8 cellular contexts compared by ENCODE assay signal in the genomic region with DNA sequence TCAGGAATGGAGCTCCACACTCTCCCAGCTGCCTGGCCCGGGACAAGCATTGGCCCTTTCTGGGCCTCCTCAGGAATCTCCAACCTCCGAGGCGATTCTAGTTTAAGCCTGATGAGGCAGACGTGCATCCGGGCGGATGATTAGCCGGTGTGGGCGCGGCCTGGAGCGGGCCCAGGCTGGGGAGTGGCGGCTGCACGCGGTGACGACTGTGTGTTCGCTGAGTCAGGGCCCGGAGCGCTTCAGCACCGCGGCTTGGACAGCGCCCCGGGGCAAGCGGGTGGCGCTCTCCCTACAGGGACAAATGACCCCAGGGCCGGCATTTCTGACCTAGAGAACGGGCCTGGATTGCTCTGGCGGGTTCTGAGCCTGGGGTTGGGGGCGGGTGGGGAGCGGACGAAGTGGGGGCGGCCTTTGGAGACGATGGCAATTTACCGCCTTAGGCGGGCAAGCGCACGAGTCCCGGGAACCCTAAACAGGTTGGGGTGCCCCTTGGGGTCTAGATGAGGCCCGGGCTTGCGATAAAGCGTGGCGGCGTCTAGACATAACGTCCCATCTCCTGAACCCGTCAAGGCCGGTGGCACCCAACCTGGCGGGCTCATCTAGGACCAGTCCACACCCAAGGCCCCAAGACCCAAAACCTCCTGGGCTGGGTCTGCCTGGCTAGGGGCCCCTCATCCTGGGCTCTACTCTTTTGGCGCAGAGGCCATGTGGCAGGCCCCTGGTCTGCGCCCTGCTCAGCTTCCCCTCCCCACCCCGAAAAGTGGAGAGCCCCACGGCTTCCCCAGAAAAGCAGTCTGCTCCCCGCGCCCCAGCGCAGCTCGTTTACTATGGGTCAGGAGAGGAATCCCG. TPM values are rescaled to one million over a fixed set of nuclear protein-coding genes. Genes with fewer than 3 reads are reported as not detected.
A peak's percentile ranks its signal among the peaks of the same experiment; 100 is the strongest.
DNase-seq lines count a peak whose midpoint lies in the region; ATAC-seq and TF ChIP-seq lines count a peak whose summit lies in the region.

No MANE protein-coding gene starts in this region.

- no peaks in the 10 kb centered on the region for H3K27me3 ChIP-seq in Caco-2 (replicated peaks; ENCODE audit: control insufficient read depth, insufficient read depth, low read length)
- H3K27me3 ChIP-seq in neuronal stem cell (ENCODE audit: control insufficient read depth in 3 of 3, insufficient read depth in 3 of 3, low read depth in 1 of 3, low read length in 3 of 3): peaks cover 0 to 39% (median 15%) of the 10 kb centered on the region in 3 experiments

- H3K9ac ChIP-seq in neuronal stem cell (ENCODE audit: low read depth, low read length, poor library complexity): no peak overlapping the region

- H3K27me3 Mint-ChIP-seq in Caco-2 (ENCODE audit: insufficient read depth, unreplicated experiment): peaks cover 34% of the 10 kb centered on the region

- no peak for TF ChIP-seq CTCF in Caco-2 (IDR thresholded peaks at IDR 0.05; ENCODE audit: insufficient read depth in 1 of 2, low read depth in 1 of 2, low read length in 1 of 2, severe bottlenecking in 1 of 2, unreplicated experiment in 1 of 2)
- no peak for TF ChIP-seq CTCF in fibroblast of mammary gland (conservative IDR thresholded peaks at IDR 0.05; ENCODE audit: control insufficient read depth, insufficient read depth, low read depth, low read length)

- no peak overlapping the region for H3K18ac ChIP-seq in neuronal stem cell (ENCODE audit: low read length)

- CTCF ChIA-PET in Caco-2 (lab: Charles Lee): interaction anchor here (0.7 to 1.3 kb wide), 2 partner anchors 19 to 24 kb away, joined by 3 to 4 read pairs; no protein-coding TSS in a partner anchor

- H2BK15ac ChIP-seq in neuronal stem cell (ENCODE audit: low read length): no peak overlapping the region

- no peak for TF ChIP-seq EP300 in Ishikawa (IDR thresholded peaks at IDR 0.05; ENCODE audit: borderline replicate concordance)

- H3K4me3 ChIP-seq in Caco-2 (ENCODE audit: low read depth, low read length): no peak overlapping the region
- H3K4me3 ChIP-seq in fibroblast of mammary gland (ENCODE audit: control insufficient read depth, low read depth, low read length): no peak overlapping the region
- H3K4me3 ChIP-seq in neuronal stem cell (ENCODE audit: low read length in 2 of 2): no peak overlapping the region

- BruUV-seq in Caco-2 (replicated peaks; lab: Mats Ljungman, UMichigan): no TSS peak

- no peak overlapping the region for H3K27ac Mint-ChIP-seq in Caco-2 (ENCODE audit: unreplicated experiment)

- no peak overlapping the region for H3K23ac ChIP-seq in neuronal stem cell (ENCODE audit: low read depth, low read length, poor library complexity)

- H2AK5ac ChIP-seq in neuronal stem cell (ENCODE audit: low read depth, low read length): no peak overlapping the region

- no peak overlapping the region for H2BK120ac ChIP-seq in neuronal stem cell (ENCODE audit: low read depth, low read length)

- H3K4me3 Mint-ChIP-seq in Caco-2 (ENCODE audit: unreplicated experiment): no peak overlapping the region

- H2BK5ac ChIP-seq in neuronal stem cell (ENCODE audit: low read length): no peak overlapping the region

- no peak for TF ChIP-seq RAD21 in Ishikawa (IDR thresholded peaks at IDR 0.05; ENCODE audit: low read depth)

- no peak overlapping the region for H3K27ac ChIP-seq in neuronal stem cell (replicated peaks; ENCODE audit: low read length)

- no peak overlapping the region for H4K8ac ChIP-seq in neuronal stem cell (ENCODE audit: low read depth, low read length)

- no peaks in the 10 kb centered on the region for H3K9me3 ChIP-seq in Caco-2
- no peaks in the 10 kb centered on the region for H3K9me3 ChIP-seq in neuronal stem cell (replicated peaks in 1 of 2; ENCODE audit: control insufficient read depth in 2 of 2, insufficient read depth in 1 of 2, low read depth in 1 of 2, low read length in 2 of 2)

- POLR2A ChIA-PET in Caco-2 (lab: Charles Lee): no interaction called here

- no peak overlapping the region for H3K14ac ChIP-seq in neuronal stem cell (ENCODE audit: low read length)

- DNase-seq in Caco-2 (peak; percentile 84 to 91), fibroblast of mammary gland (ENCODE audit: low read depth) (peak; percentile 75), neuronal stem cell (ENCODE audit: low spot score) (peak; percentile 92)
- DNase-seq in activated CD4-positive, alpha-beta T cell treated with anti-CD3 and anti-CD28 coated beads, Interleukin-2, amount 50 U/mL, for 1 hour: peak; percentile 23
- no peak for DNase-seq in effector CD4-positive, alpha-beta T cell

- H2BK12ac ChIP-seq in neuronal stem cell (ENCODE audit: low read length): no peak overlapping the region

- WGBS in neuronal stem cell (ENCODE audit: extremely low coverage in 2 of 2, insufficient read length in 2 of 2, insufficient replicate concordance in 1 of 2), 2 donors: no CpG with 5 or more reads among the region's 54 CpGs

- peak overlapping the region; percentile 40 for H2AFZ ChIP-seq in neuronal stem cell (ENCODE audit: low read length)

- H4K91ac ChIP-seq in neuronal stem cell (ENCODE audit: low read depth, low read length, poor library complexity): no peak overlapping the region

- H3K4me1 Mint-ChIP-seq in Caco-2 (ENCODE audit: low read depth, unreplicated experiment): no peaks in the 10 kb centered on the region

- H3K9me3 Mint-ChIP-seq in Caco-2 (ENCODE audit: unreplicated experiment): no peaks in the 10 kb centered on the region

- intact Hi-C loops in Caco-2 (cut with micrococcal nuclease; ENCODE audit: unreplicated experiment): no loop called here

- H3K36me3 Mint-ChIP-seq in Caco-2 (ENCODE audit: insufficient read depth, unreplicated experiment): no peaks in the 10 kb centered on the region

- H3K36me3 ChIP-seq in Caco-2 (ENCODE audit: control insufficient read depth, insufficient read depth, low read length) (no peaks in the 10 kb centered on the region), neuronal stem cell (replicated peaks in 1 of 2; ENCODE audit: control insufficient read depth in 2 of 2, insufficient read depth in 2 of 2, low read length in 2 of 2) (no peaks in the 10 kb centered on the region)

- no peak overlapping the region for H3K4ac ChIP-seq in neuronal stem cell (ENCODE audit: low read length)

- H3K4me1 ChIP-seq in Caco-2 (no peaks in the 10 kb centered on the region), neuronal stem cell (ENCODE audit: control insufficient read depth in 2 of 2, insufficient read depth in 1 of 2, low read depth in 1 of 2, low read length in 2 of 2) (peaks cover 0 to 6% of the 10 kb centered on the region in 2 donors)

- ATAC-seq in HG02970 (IDR thresholded peaks at IDR 0.05; ENCODE audit: low FRiP score, unreplicated experiment): no peak
- no peak for ATAC-seq in HG03432 (IDR thresholded peaks at IDR 0.05; ENCODE audit: unreplicated experiment)

- H3K4me2 ChIP-seq in neuronal stem cell (ENCODE audit: insufficient read depth, low read length, poor library complexity, severe bottlenecking): no peak overlapping the region

- H3K79me1 ChIP-seq in neuronal stem cell (ENCODE audit: low read depth, low read length): no peaks in the 10 kb centered on the region

TF ChIP-seq in Ishikawa, 13 proteins besides CTCF, POLR2A, EP300 and RAD21 (continues in another document):
- TF ChIP-seq YY1 (IDR thresholded peaks at IDR 0.05; ENCODE audit: low read depth): 0 out of 2 replicates have a peak, but pooled peaks have one; percentile 32
- TF ChIP-seq, protein P1, sequence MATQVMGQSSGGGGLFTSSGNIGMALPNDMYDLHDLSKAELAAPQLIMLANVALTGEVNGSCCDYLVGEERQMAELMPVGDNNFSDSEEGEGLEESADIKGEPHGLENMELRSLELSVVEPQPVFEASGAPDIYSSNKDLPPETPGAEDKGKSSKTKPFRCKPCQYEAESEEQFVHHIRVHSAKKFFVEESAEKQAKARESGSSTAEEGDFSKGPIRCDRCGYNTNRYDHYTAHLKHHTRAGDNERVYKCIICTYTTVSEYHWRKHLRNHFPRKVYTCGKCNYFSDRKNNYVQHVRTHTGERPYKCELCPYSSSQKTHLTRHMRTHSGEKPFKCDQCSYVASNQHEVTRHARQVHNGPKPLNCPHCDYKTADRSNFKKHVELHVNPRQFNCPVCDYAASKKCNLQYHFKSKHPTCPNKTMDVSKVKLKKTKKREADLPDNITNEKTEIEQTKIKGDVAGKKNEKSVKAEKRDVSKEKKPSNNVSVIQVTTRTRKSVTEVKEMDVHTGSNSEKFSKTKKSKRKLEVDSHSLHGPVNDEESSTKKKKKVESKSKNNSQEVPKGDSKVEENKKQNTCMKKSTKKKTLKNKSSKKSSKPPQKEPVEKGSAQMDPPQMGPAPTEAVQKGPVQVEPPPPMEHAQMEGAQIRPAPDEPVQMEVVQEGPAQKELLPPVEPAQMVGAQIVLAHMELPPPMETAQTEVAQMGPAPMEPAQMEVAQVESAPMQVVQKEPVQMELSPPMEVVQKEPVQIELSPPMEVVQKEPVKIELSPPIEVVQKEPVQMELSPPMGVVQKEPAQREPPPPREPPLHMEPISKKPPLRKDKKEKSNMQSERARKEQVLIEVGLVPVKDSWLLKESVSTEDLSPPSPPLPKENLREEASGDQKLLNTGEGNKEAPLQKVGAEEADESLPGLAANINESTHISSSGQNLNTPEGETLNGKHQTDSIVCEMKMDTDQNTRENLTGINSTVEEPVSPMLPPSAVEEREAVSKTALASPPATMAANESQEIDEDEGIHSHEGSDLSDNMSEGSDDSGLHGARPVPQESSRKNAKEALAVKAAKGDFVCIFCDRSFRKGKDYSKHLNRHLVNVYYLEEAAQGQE (IDR thresholded peaks at IDR 0.05; ENCODE audit: low read depth): peak; percentile 96
- TF ChIP-seq, protein P2, sequence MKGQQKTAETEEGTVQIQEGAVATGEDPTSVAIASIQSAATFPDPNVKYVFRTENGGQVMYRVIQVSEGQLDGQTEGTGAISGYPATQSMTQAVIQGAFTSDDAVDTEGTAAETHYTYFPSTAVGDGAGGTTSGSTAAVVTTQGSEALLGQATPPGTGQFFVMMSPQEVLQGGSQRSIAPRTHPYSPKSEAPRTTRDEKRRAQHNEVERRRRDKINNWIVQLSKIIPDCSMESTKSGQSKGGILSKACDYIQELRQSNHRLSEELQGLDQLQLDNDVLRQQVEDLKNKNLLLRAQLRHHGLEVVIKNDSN (IDR thresholded peaks at IDR 0.05): no peak
- TF ChIP-seq TAF1 (IDR thresholded peaks at IDR 0.05; ENCODE audit: low read depth): no peak
- peak; percentile 25; the same call in 1 of the 2 replicates for TF ChIP-seq NFIC (IDR thresholded peaks at IDR 0.05)
- no peak for TF ChIP-seq TEAD4 (IDR thresholded peaks at IDR 0.05)
- TF ChIP-seq, protein P3, sequence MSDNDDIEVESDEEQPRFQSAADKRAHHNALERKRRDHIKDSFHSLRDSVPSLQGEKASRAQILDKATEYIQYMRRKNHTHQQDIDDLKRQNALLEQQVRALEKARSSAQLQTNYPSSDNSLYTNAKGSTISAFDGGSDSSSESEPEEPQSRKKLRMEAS (IDR thresholded peaks at IDR 0.05): peak; percentile 64
- no peak for TF ChIP-seq FOXM1 (IDR thresholded peaks at IDR 0.05; ENCODE audit: borderline replicate concordance, low read depth)
- no peak for TF ChIP-seq TCF12 (IDR thresholded peaks at IDR 0.05; ENCODE audit: low read depth)
- no peak for TF ChIP-seq EGR1 (IDR thresholded peaks at IDR 0.05)
- TF ChIP-seq CREB1 (IDR thresholded peaks at IDR 0.05; ENCODE audit: low read depth): no peak
- TF ChIP-seq ZBTB7A (IDR thresholded peaks at IDR 0.05; ENCODE audit: low read depth): no peak

RNA-seq across cellular contexts. Expression of a gene that starts 22.3 kb away (rescaled TPM):
- 58.6 and 61.9 TPM in 2 replicates for total RNA-seq in Caco-2 (2022)
- polyA plus RNA-seq in neuronal stem cell (2013, experiment 1 of 2): 75.4 TPM
- 77.6 TPM for polyA plus RNA-seq in neuronal stem cell (2013, experiment 2 of 2)
